8 cellular contexts compared by ENCODE assay signal in genomic region chr10:132411561-132412253, GRCh38. TPM values are rescaled to one million over a fixed set of nuclear protein-coding genes. Genes with fewer than 3 reads are reported as not detected.
DNase-seq lines count a peak whose midpoint lies in the region; ATAC-seq, FAIRE-seq and TF ChIP-seq lines count a peak whose summit lies in the region.

No MANE protein-coding gene starts in this region.

- POLR2A ChIA-PET in activated CD4-positive, alpha-beta memory T cell treated with anti-CD3 and anti-CD28 coated beads, Interleukin-2, amount 10 ng/mL, durations not matched to agents 7 days and 5 days (lab: Charles Lee), result no interaction called here

- no peak overlapping the region for H3K9ac ChIP-seq in astrocyte (ENCODE audit: low read length)

- peaks cover 9% of the 10 kb centered on the region for H3K4me1 ChIP-seq in astrocyte (ENCODE audit: insufficient read depth, low read length)

- H3K36me3 ChIP-seq in astrocyte (ENCODE audit: insufficient read depth, low read length), result no peaks in the 10 kb centered on the region

- H4K20me1 ChIP-seq in astrocyte (ENCODE audit: insufficient read depth, low read length), result peaks cover 11% of the 10 kb centered on the region

- FAIRE-seq in astrocyte (lab: Jason Lieb, UNC), result no peak

- no peaks in the 10 kb centered on the region for H3K27me3 Mint-ChIP-seq in astrocyte (ENCODE audit: low read depth, unreplicated experiment)
- no peaks in the 10 kb centered on the region for H3K27me3 Mint-ChIP-seq in activated CD4-positive, alpha-beta memory T cell treated with anti-CD3 and anti-CD28 coated beads, Interleukin-2, amount 10 ng/mL, durations not matched to agents 7 days and 5 days

- H3K4me2 ChIP-seq in astrocyte (ENCODE audit: low read length), result peak overlapping the region; percentile 69

- no peaks in the 10 kb centered on the region for H3K9me3 ChIP-seq in astrocyte (ENCODE audit: insufficient read depth, low read depth, low read length)

- H3K4me1 Mint-ChIP-seq in astrocyte (ENCODE audit: low read depth, unreplicated experiment), result peaks cover 20% of the 10 kb centered on the region
- peaks cover 7% of the 10 kb centered on the region for H3K4me1 Mint-ChIP-seq in activated CD4-positive, alpha-beta memory T cell treated with anti-CD3 and anti-CD28 coated beads, Interleukin-2, amount 10 ng/mL, durations not matched to agents 7 days and 5 days

- CTCF ChIA-PET in activated CD4-positive, alpha-beta memory T cell treated with anti-CD3 and anti-CD28 coated beads, Interleukin-2, amount 10 ng/mL, durations not matched to agents 7 days and 5 days (lab: Charles Lee), result no interaction called here

- peak overlapping the region; percentile 34 for H3K27ac Mint-ChIP-seq in astrocyte (ENCODE audit: unreplicated experiment)
- no peak overlapping the region for H3K27ac Mint-ChIP-seq in activated CD4-positive, alpha-beta memory T cell treated with anti-CD3 and anti-CD28 coated beads, Interleukin-2, amount 10 ng/mL, durations not matched to agents 7 days and 5 days

- H3K36me3 Mint-ChIP-seq in astrocyte (ENCODE audit: low read depth, unreplicated experiment), result no peaks in the 10 kb centered on the region
- H3K36me3 Mint-ChIP-seq in activated CD4-positive, alpha-beta memory T cell treated with anti-CD3 and anti-CD28 coated beads, Interleukin-2, amount 10 ng/mL, durations not matched to agents 7 days and 5 days (ENCODE audit: low read depth), result no peaks in the 10 kb centered on the region

- H3K79me2 ChIP-seq in astrocyte (ENCODE audit: insufficient read depth, low read length), result no peaks in the 10 kb centered on the region

- no peak overlapping the region for H3K4me3 Mint-ChIP-seq in astrocyte (ENCODE audit: unreplicated experiment)
- no peak overlapping the region for H3K4me3 Mint-ChIP-seq in activated CD4-positive, alpha-beta memory T cell treated with anti-CD3 and anti-CD28 coated beads, Interleukin-2, amount 10 ng/mL, durations not matched to agents 7 days and 5 days

- no peak overlapping the region for H2AFZ ChIP-seq in astrocyte (ENCODE audit: low read depth, low read length)

- TF ChIP-seq CTCF in astrocyte (IDR thresholded peaks at IDR 0.05; ENCODE audit: insufficient read depth, low read depth, low read length), result no peak
- peak; percentile 2 for TF ChIP-seq CTCF in retinal pigment epithelial cell (conservative IDR thresholded peaks at IDR 0.05; ENCODE audit: low read depth, low read length)

- H3K4me3 ChIP-seq in astrocyte (ENCODE audit: insufficient read depth, low read depth, low read length) (no peak overlapping the region), retinal pigment epithelial cell (ENCODE audit: low read length) (no peak overlapping the region)

- DNase-seq in DMS 273 treated with DMSO at 0.1 percent for 48 hours (lab: John Stamatoyannopoulos, UW) (peak; percentile 22), astrocyte (ENCODE audit: low read depth) (no peak), hepatic stellate cell (ENCODE audit: low spot score) (peak; percentile 72), retinal pigment epithelial cell (ENCODE audit: low read depth) (no peak), SIG-M5 (lab: John Stamatoyannopoulos, UW) (no peak)
- DNase-seq in activated CD4-positive, alpha-beta memory T cell treated with anti-CD3 and anti-CD28 coated beads, Interleukin-2, amount 10 ng/mL, durations not matched to agents 7 days and 5 days, result no peak

- no peaks in the 10 kb centered on the region for H3K9me3 Mint-ChIP-seq in astrocyte (ENCODE audit: unreplicated experiment)
- H3K9me3 Mint-ChIP-seq in activated CD4-positive, alpha-beta memory T cell treated with anti-CD3 and anti-CD28 coated beads, Interleukin-2, amount 10 ng/mL, durations not matched to agents 7 days and 5 days, result no peaks in the 10 kb centered on the region

- H3K27me3 ChIP-seq in astrocyte (ENCODE audit: insufficient read depth, low read length), result no peaks in the 10 kb centered on the region

- no peak overlapping the region for H3K27ac ChIP-seq in astrocyte (ENCODE audit: low read depth, low read length)

- ATAC-seq in esophagus mucosa, result no peak
- ATAC-seq in HG02798 (IDR thresholded peaks at IDR 0.05; ENCODE audit: poor library complexity, unreplicated experiment), result no peak

RNA-seq across cellular contexts. Expression of gene PWWP2B, which starts 14.7 kb away (rescaled TPM):
- 12.0 and 14.1 TPM in 2 replicates for total RNA-seq in astrocyte
- total RNA-seq in esophagus mucosa, result 14.6 TPM
- 1 to 10 TPM; 5.5 to 6.3 TPM for total RNA-seq in activated CD4-positive, alpha-beta memory T cell treated with anti-CD3 and anti-CD28 coated beads, Interleukin-2, amount 10 ng/mL, durations not matched to agents 7 days and 5 days

Comparison
In these comparisons a context has a peak if more than half of its experiments do, and no peak if none do; other contexts are left out.
1. DNase-seq: peak in DMS 273 treated with DMSO at 0.1 percent for 48 hours (single experiment) and hepatic stellate cell (single experiment); none in astrocyte (single experiment), retinal pigment epithelial cell (single experiment), SIG-M5 (single experiment) and activated CD4-positive, alpha-beta memory T cell treated with anti-CD3 and anti-CD28 coated beads, Interleukin-2, amount 10 ng/mL, durations not matched to agents 7 days and 5 days (single experiment).